ENCODE assay signal across 36 cellular contexts in genomic region chr4:109886303-109886702, GRCh38. TPM values are rescaled to one million over a fixed set of nuclear protein-coding genes. Genes with fewer than 3 reads are reported as not detected.
"Had no signal": no experiment of that assay in that cellular context is flagged by ENCODE, and none has a peak within 500 bp of the region (broad histone marks: within the 10 kb centered on the region; RNA-seq: fewer than 3 reads in every experiment).

No MANE protein-coding gene starts in this region.

- ATAC-seq: left colon; left lung; lower lobe of right lung; natural killer cell; right lobe of liver; stimulated activated naive B cell treated with anti-CD40 and anti-IgM and Interleukin-4, amounts not matched to agents 10 μg/mL and 1 μg/mL and 100 μg/mL, for 72 hours; stimulated activated naive CD8-positive, alpha-beta T cell treated with anti-CD3 and anti-CD28 coated beads, Interleukin-15, Interleukin-2, amounts not matched to agents 100 U/mL and 50 U/mL, for 24 hours; upper lobe of right lung had no signal

- FAIRE-seq: islet of Langerhans, kidney, urothelium cell line had no signal

- H3K9ac ChIP-seq: neural progenitor cell, parathyroid adenoma had no signal

- H3K27me3 ChIP-seq: left lung, neural progenitor cell, neutrophil, right atrium auricular region, right lobe of liver, stomach, suprapubic skin, tibial artery, upper lobe of right lung had no signal

- H3K4me1 ChIP-seq: left lung, lower lobe of right lung, neural progenitor cell, parathyroid adenoma, right atrium auricular region, right lobe of liver, stomach, suprapubic skin, tibial artery, upper lobe of right lung had no signal

- H3K27ac ChIP-seq: left lung, lower lobe of right lung, neural progenitor cell, neutrophil, parathyroid adenoma, right atrium auricular region, right lobe of liver, skin epidermis, stomach, suprapubic skin, thoracic aorta, tibial artery, upper lobe of right lung had no signal

- H3K4me3 ChIP-seq: left lung, lower lobe of right lung, neural progenitor cell, right atrium auricular region, right lobe of liver, skin epidermis, stomach, suprapubic skin, thoracic aorta, tibial artery, upper lobe of right lung had no signal

- DNase-seq: hypothalamus; immature natural killer cell; kidney; left colon; left lung; lower lobe of right lung; mammary epithelial cell; mesenchymal stem cell; naive B cell; natural killer cell; nephron progenitor cell; occipital lobe; right lobe of liver; stimulated activated CD4-positive, alpha-beta T cell treated with anti-CD3 and anti-CD28 coated beads, Interleukin-12 subunit alpha, Interleukin-12 subunit beta, amount 100 ng/mL, for 4 hours; stimulated activated CD4-positive, alpha-beta T cell treated with anti-CD3 and anti-CD28 coated beads, Interleukin-15, amount 100 ng/mL, for 24 hours; stimulated activated CD4-positive, alpha-beta T cell treated with anti-CD3 and anti-CD28 coated beads, Interleukin-2, amount 100 ng/mL, for 24 hours; stimulated activated CD4-positive, alpha-beta T cell treated with anti-CD3 and anti-CD28 coated beads, Interleukin-4, amount 100 ng/mL, for 1 hour; stimulated activated naive B cell treated with anti-CD40 and anti-IgM and Interleukin-4, amounts not matched to agents 10 μg/mL and 1 μg/mL and 100 μg/mL, for 72 hours; stimulated activated naive CD8-positive, alpha-beta T cell treated with anti-CD3 and anti-CD28 coated beads, Interleukin-15, Interleukin-2, amounts not matched to agents 100 U/mL and 50 U/mL, for 24 hours; stomach; tibial artery; trophoblast cell; upper lobe of right lung had no signal

- H3K9me3 ChIP-seq: left lung, lower lobe of right lung, neutrophil, right atrium auricular region, right lobe of liver, stomach, suprapubic skin, thoracic aorta, tibial artery, upper lobe of right lung had no signal

- H3K79me2 ChIP-seq: parathyroid adenoma had no signal

- H3K36me3 ChIP-seq: left lung, lower lobe of right lung, neural progenitor cell, neutrophil, right atrium auricular region, right lobe of liver, stomach, suprapubic skin, thoracic aorta, tibial artery, upper lobe of right lung had no signal

- H2AFZ ChIP-seq: parathyroid adenoma had no signal

- H3K4me2 ChIP-seq: neural progenitor cell had no signal

RNA-seq across cellular contexts. Expression of gene EGF, which starts 26.4 kb away (rescaled TPM):
- total RNA-seq: osteocyte, right lobe of liver, thoracic aorta had no signal
- polyA plus RNA-seq: liver had no signal

RNA-seq across cellular contexts. Expression of gene LRIT3, which starts 38.4 kb away (rescaled TPM):
- total RNA-seq: pulmonary artery endothelial cell had no signal
- polyA plus RNA-seq: immature natural killer cell had no signal

RNA-seq across cellular contexts. Expression of gene RRH, which starts 58.5 kb away (rescaled TPM):
- total RNA-seq: left colon, lower lobe of right lung, mononuclear cell, occipital lobe, osteocyte, right atrium auricular region, upper lobe of right lung had no signal
- polyA plus RNA-seq: stomach had no signal
